8 cellular contexts compared by ENCODE assay signal in the genomic region with DNA sequence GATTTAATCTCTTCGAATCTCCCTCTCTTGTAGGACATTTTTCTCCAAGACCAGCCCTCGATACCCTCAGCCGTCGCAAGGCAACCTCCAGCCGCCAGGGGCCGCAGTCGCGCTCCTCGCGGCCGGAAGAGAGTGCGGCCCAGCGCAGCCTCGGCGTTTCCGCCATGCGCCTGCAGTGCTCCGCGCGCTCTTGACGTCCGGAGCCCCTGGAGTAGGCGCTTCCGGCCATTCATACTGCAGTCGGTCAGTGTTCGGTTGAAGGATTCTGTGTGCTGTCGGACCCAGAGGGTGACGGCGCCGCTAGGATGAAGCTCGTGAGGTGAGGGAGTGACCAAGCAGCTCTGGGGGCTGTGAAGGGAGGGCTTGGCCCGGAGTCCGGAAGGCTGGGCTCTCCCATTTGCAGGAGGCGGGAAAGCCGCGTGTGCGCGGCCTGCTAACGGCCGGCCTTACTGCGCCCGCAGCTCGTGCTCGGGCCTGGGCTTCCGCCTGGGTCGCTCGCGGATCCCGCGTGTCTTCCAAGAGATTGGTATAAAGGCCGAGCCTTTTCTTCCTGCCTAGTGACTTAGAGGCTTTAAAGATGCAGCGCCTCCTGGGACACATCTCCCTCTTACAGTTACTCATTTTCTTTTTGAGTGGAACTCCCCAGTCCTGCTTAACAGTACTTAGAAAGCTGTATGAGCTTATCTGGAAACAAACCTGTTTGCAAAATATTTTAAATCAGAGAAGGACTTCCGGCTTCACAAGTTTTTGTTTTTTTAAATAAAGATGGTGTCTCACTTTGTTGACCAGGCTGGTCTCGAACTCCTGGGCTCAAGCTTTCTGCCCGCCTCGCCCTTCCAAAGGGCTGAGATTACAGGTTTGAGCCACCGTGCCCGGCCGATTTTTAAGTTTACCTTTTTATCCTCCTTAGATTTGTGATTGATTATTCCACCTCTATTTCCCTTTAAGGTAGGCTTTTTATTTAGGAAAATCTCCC. TPM values are rescaled to one million over a fixed set of nuclear protein-coding genes. Genes with fewer than 3 reads are reported as not detected.
DNase-seq lines count a peak whose midpoint lies in the region; ATAC-seq and TF ChIP-seq lines count a peak whose summit lies in the region.

TSS of gene SNRPD1 (plus strand) at position 190 of the 976 bp plus-strand sequence. CDS start at position 306, 116 bp downstream.

- H3K79me2 ChIP-seq in SU-DHL-6 (ENCODE audit: insufficient read depth, low read length): peaks cover 53% of the 10 kb centered on the region
- H3K79me2 ChIP-seq in parathyroid adenoma: peaks cover 21% of the 10 kb centered on the region

- TF ChIP-seq EP300 in transverse colon (IDR thresholded peaks at IDR 0.05; ENCODE audit: low read depth): no peak

- H3K4me1 ChIP-seq in parathyroid adenoma (peaks cover 3% of the 10 kb centered on the region), transverse colon (peaks cover 5 to 19% (median 13%) of the 10 kb centered on the region in 4 donors)

- H3K36me3 ChIP-seq in SU-DHL-6 (ENCODE audit: low read length): peaks cover 22% of the 10 kb centered on the region
- no peaks in the 10 kb centered on the region for H3K36me3 ChIP-seq in parathyroid adenoma (ENCODE audit: control insufficient read depth, insufficient read depth, low read length)
- H3K36me3 ChIP-seq in transverse colon: no peaks in the 10 kb centered on the region

- H3K27ac ChIP-seq in SU-DHL-6 (ENCODE audit: low read depth, low read length) (peak within 1 kb of the TSS; percentile 77), parathyroid adenoma (peak within 1 kb of the TSS; percentile 77), transverse colon (peak within 1 kb of the TSS; percentile 88 to 94 (median 90))

- DNase-seq in NCI-H128 (lab: John Stamatoyannopoulos, UW; ENCODE audit: unreplicated experiment): peak; percentile 91
- DNase-seq in activated naive CD8-positive, alpha-beta T cell treated with anti-CD3 and anti-CD28 coated beads, Interleukin-2, amount 50 U/mL, for 16 hours (ENCODE audit: low read depth, low spot score): peak; percentile 79
- peak; percentile 94 for DNase-seq in Right ventricle myocardium superior
- peak; percentile 91 for DNase-seq in transverse colon

- ATAC-seq in HG02759 (IDR thresholded peaks at IDR 0.05; ENCODE audit: unreplicated experiment): peak; percentile 99
- ATAC-seq in Right ventricle myocardium superior (ENCODE audit: poor library complexity): peak; percentile 100

- H3K27me3 ChIP-seq in SU-DHL-6 (ENCODE audit: low read length) (no peaks in the 10 kb centered on the region), parathyroid adenoma (ENCODE audit: control insufficient read depth, insufficient read depth, low read length) (no peaks in the 10 kb centered on the region), transverse colon (no peaks in the 10 kb centered on the region)

- H3K9me3 ChIP-seq in SU-DHL-6 (ENCODE audit: insufficient read depth, low read length): no peaks in the 10 kb centered on the region
- no peaks in the 10 kb centered on the region for H3K9me3 ChIP-seq in parathyroid adenoma (ENCODE audit: control insufficient read depth, low read length)
- no peaks in the 10 kb centered on the region for H3K9me3 ChIP-seq in transverse colon

- TF ChIP-seq POLR2A in transverse colon (IDR thresholded peaks at IDR 0.05): peak; percentile 65

- no peaks in the 10 kb centered on the region for H3K9me2 ChIP-seq in SU-DHL-6 (replicated peaks; ENCODE audit: insufficient read depth, low read length)

- intact Hi-C loops in Right ventricle myocardium superior (cut with DNase I) (no loop called here), transverse colon (cut with DNase I; ENCODE audit: low total_unique reads) (no loop called here)

- H4K20me1 ChIP-seq in SU-DHL-6 (ENCODE audit: low read depth, low read length): peaks cover 28% of the 10 kb centered on the region

- H3K4me3 ChIP-seq in SU-DHL-6 (ENCODE audit: insufficient read depth, low read length, poor library complexity, severe bottlenecking): peak within 1 kb of the TSS; percentile 73
- peak within 1 kb of the TSS; percentile 82 for H3K4me3 ChIP-seq in parathyroid adenoma (ENCODE audit: low read depth, low read length)
- H3K4me3 ChIP-seq in transverse colon: peak within 1 kb of the TSS; percentile 62 to 94 (median 71)

- 1% methylated on average over 16 to 59 of the region's 59 CpGs for WGBS in transverse colon (ENCODE audit: low coverage in 1 of 2), 2 donors

- peak within 1 kb of the TSS; percentile 91 for H2AFZ ChIP-seq in SU-DHL-6 (ENCODE audit: low read depth, low read length, severe bottlenecking)
- peak within 1 kb of the TSS; percentile 93 for H2AFZ ChIP-seq in parathyroid adenoma

- H3K9ac ChIP-seq in SU-DHL-6 (ENCODE audit: low read length) (peak within 1 kb of the TSS; percentile 80), parathyroid adenoma (peak within 1 kb of the TSS; percentile 58)

- H3F3A ChIP-seq in SU-DHL-6 (ENCODE audit: insufficient read depth): 0 out of 2 replicates have a peak, but pooled peaks cover 3% of the 10 kb centered on the region

- TF ChIP-seq CTCF in GM12873 (IDR thresholded peaks at IDR 0.05; ENCODE audit: insufficient read depth, low read depth, low read length, missing control alignments): peak; percentile 91
- peak; percentile 98 for TF ChIP-seq CTCF in SU-DHL-6 (IDR thresholded peaks at IDR 0.05; ENCODE audit: insufficient read depth, low read length, poor library complexity, severe bottlenecking)
- peak; percentile 97 for TF ChIP-seq CTCF in parathyroid adenoma (IDR thresholded peaks at IDR 0.05)
- TF ChIP-seq CTCF in transverse colon (IDR thresholded peaks at IDR 0.05): peak; percentile 90 to 96 (median 93)

- in situ Hi-C loops in transverse colon (cut with MboI; ENCODE audit: low pct_ligation_motif_present in 1 of 4, low pct_unique_long_range_greater_than_20kb in 1 of 4, low sequenced_read_pairs in 3 of 4): loop anchor here in 2 of 4 donors (25.0 kb wide), 1 partner anchor 100 kb away; the partner anchor contains the start of gene ABHD3 (in 2 of the 2)

- peak within 1 kb of the TSS; percentile 96 for H3K4me2 ChIP-seq in SU-DHL-6 (ENCODE audit: low read depth, low read length, poor library complexity, severe bottlenecking)
- peak within 1 kb of the TSS; percentile 67 for H3K4me2 ChIP-seq in parathyroid adenoma (ENCODE audit: low read length)

RNA-seq across cellular contexts. Expression of gene SNRPD1, which starts in this region (rescaled TPM):
- total RNA-seq in Right ventricle myocardium superior (24.7 TPM), transverse colon (10 to 100 TPM in 2 of 4 donors, 1 to 10 TPM in 2; 1.4 to 11.3 (median 7.6) TPM)

Comparison
In these comparisons a context has a peak if more than half of its experiments do, and no peak if none do; other contexts are left out.
1. Peak in every context shown above with its lines: DNase-seq, ATAC-seq, H3K4me3 ChIP-seq and H3K27ac ChIP-seq.